Comparison of ENCODE assay signal across 1 cellular context in the genomic region with DNA sequence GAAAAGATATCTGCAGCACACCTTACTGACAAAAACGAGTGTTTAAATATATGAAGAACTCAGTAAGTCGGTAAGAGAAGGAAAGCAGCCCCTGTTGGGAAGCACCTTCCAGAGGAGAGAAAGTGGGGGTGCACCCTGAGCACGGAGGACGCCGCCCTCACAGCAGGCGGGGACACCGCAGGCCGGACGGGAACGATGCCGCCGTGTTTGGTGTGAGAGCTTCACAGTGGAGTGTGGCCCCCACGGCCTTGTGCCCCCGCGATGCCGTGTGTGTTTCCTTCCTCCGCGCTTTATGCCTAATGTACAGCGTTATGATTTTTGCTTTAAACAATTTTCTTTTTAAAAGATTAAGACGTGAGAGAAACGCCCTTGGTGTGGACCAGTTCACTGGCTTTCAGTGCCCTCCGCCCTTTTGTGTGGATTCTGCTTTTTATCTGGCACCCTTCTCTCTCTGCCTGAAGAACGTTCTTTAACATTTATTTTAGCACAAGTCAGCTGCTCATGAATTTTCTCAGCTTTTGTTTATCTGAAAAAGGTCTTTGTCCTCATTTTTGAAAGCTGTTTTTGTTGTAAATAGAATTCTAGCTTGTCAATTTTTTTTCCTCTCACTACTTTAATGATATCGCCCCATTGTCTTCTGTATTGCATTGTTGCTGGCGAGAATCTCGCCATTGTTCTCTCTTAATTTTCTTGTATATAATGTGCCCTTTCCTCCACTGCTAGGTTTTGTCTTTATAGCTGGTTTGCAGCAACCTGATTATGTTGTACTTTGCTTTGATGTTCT.
TF ChIP-seq lines count a peak whose summit lies in the region.

No MANE protein-coding gene starts in this region.

TF ChIP-seq in GM23338, 12 proteins besides CTCF, POLR2A, EP300 and RAD21 (continued from another document):
- TF ChIP-seq ZNF462 (CRISPR knock-in tag; IDR thresholded peaks at IDR 0.05) (no peak), EZH2phosphoT487 (IDR thresholded peaks at IDR 0.05; ENCODE audit: unreplicated experiment) (no peak), ZNF331 (CRISPR knock-in tag; IDR thresholded peaks at IDR 0.05; ENCODE audit: low read depth) (no peak), POLR2AphosphoS5 (IDR thresholded peaks at IDR 0.05; ENCODE audit: low read depth) (no peak), CREB1 (CRISPR knock-in tag; IDR thresholded peaks at IDR 0.05; ENCODE audit: low read depth) (no peak), ZNF114 (CRISPR knock-in tag; IDR thresholded peaks at IDR 0.05) (no peak), STAT1 (IDR thresholded peaks at IDR 0.05; ENCODE audit: unreplicated experiment) (no peak)
